1 cellular context compared by ENCODE assay signal in the genomic region with DNA sequence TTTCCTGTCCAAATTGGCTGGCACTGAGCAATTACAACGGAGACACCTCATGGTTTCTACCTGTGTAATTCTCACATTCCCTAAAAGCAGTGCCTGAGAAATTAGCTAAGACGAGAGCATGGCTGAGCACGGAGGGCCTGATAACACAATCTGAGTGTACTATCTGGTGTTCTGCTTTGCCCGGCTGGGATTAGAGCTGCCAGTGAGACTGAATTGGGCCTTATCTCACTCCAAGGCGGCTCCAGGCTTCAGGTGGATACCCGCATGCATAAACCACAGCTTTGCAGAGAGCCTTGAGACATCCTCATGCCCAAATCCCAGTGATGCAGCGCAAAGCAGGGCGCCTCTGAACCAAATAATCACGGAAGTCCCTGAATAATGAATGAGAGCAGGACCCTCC.
TF ChIP-seq lines count a peak whose summit lies in the region.

No MANE protein-coding gene starts in this region.

TF ChIP-seq in SK-N-SH treated with all-trans-retinoic acid at 6 μM for 48 hours, 23 proteins besides CTCF, POLR2A, EP300 and RAD21 (continued from another document):
- TF ChIP-seq ZC3H10 (CRISPR knock-in tag; IDR thresholded peaks at IDR 0.05) (no peak), ZNF70 (CRISPR knock-in tag; IDR thresholded peaks at IDR 0.05) (no peak), CSDC2 (CRISPR knock-in tag; IDR thresholded peaks at IDR 0.05) (no peak), TSHZ2 (CRISPR knock-in tag; IDR thresholded peaks at IDR 0.05) (no peak), PPARA (CRISPR knock-in tag; IDR thresholded peaks at IDR 0.05; ENCODE audit: borderline replicate concordance) (no peak), TOX (CRISPR knock-in tag; IDR thresholded peaks at IDR 0.05; ENCODE audit: borderline replicate concordance) (no peak), RARB (CRISPR knock-in tag; IDR thresholded peaks at IDR 0.05) (no peak), GLIS3 (CRISPR knock-in tag; IDR thresholded peaks at IDR 0.05) (no peak), BACH2 (CRISPR knock-in tag; IDR thresholded peaks at IDR 0.05; ENCODE audit: borderline replicate concordance) (no peak)
- TF ChIP-seq, protein P1, sequence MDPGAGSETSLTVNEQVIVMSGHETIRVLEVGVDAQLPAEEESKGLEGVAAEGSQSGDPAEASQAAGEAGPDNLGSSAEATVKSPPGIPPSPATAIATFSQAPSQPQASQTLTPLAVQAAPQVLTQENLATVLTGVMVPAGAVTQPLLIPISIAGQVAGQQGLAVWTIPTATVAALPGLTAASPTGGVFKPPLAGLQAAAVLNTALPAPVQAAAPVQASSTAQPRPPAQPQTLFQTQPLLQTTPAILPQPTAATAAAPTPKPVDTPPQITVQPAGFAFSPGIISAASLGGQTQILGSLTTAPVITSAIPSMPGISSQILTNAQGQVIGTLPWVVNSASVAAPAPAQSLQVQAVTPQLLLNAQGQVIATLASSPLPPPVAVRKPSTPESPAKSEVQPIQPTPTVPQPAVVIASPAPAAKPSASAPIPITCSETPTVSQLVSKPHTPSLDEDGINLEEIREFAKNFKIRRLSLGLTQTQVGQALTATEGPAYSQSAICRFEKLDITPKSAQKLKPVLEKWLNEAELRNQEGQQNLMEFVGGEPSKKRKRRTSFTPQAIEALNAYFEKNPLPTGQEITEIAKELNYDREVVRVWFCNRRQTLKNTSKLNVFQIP (CRISPR knock-in tag; IDR thresholded peaks at IDR 0.05; ENCODE audit: borderline replicate concordance, low read depth) = no peak
